Comparison of ENCODE assay signal across 1 cellular context in the genomic region with DNA sequence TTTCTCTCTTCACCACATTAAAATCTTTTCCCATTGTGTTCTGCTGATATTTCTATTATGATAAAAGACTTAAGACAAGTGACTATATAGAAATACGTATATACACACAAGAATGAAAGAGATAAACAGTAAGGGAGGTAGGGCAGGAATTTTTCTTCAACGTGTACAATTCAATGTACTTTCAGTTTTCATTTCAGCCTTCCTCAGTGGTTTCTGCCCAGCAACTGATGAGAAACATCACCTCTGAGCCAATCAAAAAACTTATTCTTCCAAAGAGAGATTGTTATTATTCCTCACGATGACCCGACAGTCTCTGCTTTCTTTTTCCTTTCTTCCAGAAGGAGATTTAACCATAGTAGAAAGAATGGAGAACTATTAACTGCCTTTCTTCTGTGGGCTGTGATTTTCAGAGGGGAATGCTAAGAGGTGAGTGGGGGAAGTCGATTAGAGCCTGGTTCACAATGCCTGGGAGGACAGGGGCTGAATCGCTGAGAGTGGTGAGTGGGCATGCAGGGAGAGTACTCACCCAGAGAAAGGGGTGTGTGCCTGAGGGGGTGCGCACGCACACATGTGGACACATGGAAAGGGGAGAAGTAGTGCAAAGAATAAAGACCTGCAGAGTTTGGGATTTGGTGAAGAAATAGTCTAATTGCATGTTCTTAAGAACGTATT.
TF ChIP-seq lines count a peak whose summit lies in the region.

A gene (plus strand): TSS at position 289 of the 672 bp plus-strand sequence. CDS start 3,289 bp downstream, outside the sequence.

TF ChIP-seq in HEK293, 187 proteins besides CTCF, POLR2A, EP300 and RAD21 (continued from another document):
- TF ChIP-seq ZNF274 (IDR thresholded peaks at IDR 0.05; ENCODE audit: low read length) (no peak), ZNF274 (tag by site-specific recombination; IDR thresholded peaks at IDR 0.05; ENCODE audit: borderline replicate concordance) (no peak), ZNF146 (tag by site-specific recombination; IDR thresholded peaks at IDR 0.05) (no peak), ZBTB7A (tag by site-specific recombination; IDR thresholded peaks at IDR 0.05; ENCODE audit: low read depth) (no peak), EGR2 (tag by site-specific recombination; IDR thresholded peaks at IDR 0.05; ENCODE audit: low read depth) (peak; percentile 41; the same call in 1 of the 2 replicates), ZNF549 (tag by site-specific recombination; IDR thresholded peaks at IDR 0.05) (no peak), ZNF169 (tag by site-specific recombination; IDR thresholded peaks at IDR 0.05) (no peak), KLF9 (tag by site-specific recombination; IDR thresholded peaks at IDR 0.05; ENCODE audit: low read depth) (peak; percentile 78), HOXA7 (CRISPR knock-in tag; IDR thresholded peaks at IDR 0.05; ENCODE audit: borderline replicate concordance) (no peak), ZNF335 (tag by site-specific recombination; conservative IDR thresholded peaks at IDR 0.05) (peak; percentile 52; the same call in 1 of the 2 replicates), ZBTB17 (tag by site-specific recombination; IDR thresholded peaks at IDR 0.05) (peak; percentile 70), SP3 (tag by site-specific recombination; IDR thresholded peaks at IDR 0.05) (no peak)
- TF ChIP-seq, protein P1, sequence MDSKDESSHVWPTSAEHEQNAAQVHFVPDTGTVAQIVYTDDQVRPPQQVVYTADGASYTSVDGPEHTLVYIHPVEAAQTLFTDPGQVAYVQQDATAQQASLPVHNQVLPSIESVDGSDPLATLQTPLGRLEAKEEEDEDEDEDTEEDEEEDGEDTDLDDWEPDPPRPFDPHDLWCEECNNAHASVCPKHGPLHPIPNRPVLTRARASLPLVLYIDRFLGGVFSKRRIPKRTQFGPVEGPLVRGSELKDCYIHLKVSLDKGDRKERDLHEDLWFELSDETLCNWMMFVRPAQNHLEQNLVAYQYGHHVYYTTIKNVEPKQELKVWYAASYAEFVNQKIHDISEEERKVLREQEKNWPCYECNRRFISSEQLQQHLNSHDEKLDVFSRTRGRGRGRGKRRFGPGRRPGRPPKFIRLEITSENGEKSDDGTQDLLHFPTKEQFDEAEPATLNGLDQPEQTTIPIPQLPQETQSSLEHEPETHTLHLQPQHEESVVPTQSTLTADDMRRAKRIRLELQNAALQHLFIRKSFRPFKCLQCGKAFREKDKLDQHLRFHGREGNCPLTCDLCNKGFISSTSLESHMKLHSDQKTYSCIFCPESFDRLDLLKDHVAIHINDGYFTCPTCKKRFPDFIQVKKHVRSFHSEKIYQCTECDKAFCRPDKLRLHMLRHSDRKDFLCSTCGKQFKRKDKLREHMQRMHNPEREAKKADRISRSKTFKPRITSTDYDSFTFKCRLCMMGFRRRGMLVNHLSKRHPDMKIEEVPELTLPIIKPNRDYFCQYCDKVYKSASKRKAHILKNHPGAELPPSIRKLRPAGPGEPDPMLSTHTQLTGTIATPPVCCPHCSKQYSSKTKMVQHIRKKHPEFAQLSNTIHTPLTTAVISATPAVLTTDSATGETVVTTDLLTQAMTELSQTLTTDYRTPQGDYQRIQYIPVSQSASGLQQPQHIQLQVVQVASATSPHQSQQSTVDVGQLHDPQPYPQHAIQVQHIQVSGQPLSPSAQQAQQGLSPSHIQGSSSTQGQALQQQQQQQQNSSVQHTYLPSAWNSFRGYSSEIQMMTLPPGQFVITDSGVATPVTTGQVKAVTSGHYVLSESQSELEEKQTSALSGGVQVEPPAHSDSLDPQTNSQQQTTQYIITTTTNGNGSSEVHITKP (tag by site-specific recombination; IDR thresholded peaks at IDR 0.05): 0 out of 2 replicates have a peak, but pooled peaks have one; percentile 26
- TF ChIP-seq, protein P2, sequence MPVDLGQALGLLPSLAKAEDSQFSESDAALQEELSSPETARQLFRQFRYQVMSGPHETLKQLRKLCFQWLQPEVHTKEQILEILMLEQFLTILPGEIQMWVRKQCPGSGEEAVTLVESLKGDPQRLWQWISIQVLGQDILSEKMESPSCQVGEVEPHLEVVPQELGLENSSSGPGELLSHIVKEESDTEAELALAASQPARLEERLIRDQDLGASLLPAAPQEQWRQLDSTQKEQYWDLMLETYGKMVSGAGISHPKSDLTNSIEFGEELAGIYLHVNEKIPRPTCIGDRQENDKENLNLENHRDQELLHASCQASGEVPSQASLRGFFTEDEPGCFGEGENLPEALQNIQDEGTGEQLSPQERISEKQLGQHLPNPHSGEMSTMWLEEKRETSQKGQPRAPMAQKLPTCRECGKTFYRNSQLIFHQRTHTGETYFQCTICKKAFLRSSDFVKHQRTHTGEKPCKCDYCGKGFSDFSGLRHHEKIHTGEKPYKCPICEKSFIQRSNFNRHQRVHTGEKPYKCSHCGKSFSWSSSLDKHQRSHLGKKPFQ (tag by site-specific recombination; IDR thresholded peaks at IDR 0.05): no peak
- TF ChIP-seq, protein P3, sequence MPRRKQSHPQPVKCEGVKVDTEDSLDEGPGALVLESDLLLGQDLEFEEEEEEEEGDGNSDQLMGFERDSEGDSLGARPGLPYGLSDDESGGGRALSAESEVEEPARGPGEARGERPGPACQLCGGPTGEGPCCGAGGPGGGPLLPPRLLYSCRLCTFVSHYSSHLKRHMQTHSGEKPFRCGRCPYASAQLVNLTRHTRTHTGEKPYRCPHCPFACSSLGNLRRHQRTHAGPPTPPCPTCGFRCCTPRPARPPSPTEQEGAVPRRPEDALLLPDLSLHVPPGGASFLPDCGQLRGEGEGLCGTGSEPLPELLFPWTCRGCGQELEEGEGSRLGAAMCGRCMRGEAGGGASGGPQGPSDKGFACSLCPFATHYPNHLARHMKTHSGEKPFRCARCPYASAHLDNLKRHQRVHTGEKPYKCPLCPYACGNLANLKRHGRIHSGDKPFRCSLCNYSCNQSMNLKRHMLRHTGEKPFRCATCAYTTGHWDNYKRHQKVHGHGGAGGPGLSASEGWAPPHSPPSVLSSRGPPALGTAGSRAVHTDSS (tag by site-specific recombination; IDR thresholded peaks at IDR 0.05): peak; percentile 68
- TF ChIP-seq, protein P4, sequence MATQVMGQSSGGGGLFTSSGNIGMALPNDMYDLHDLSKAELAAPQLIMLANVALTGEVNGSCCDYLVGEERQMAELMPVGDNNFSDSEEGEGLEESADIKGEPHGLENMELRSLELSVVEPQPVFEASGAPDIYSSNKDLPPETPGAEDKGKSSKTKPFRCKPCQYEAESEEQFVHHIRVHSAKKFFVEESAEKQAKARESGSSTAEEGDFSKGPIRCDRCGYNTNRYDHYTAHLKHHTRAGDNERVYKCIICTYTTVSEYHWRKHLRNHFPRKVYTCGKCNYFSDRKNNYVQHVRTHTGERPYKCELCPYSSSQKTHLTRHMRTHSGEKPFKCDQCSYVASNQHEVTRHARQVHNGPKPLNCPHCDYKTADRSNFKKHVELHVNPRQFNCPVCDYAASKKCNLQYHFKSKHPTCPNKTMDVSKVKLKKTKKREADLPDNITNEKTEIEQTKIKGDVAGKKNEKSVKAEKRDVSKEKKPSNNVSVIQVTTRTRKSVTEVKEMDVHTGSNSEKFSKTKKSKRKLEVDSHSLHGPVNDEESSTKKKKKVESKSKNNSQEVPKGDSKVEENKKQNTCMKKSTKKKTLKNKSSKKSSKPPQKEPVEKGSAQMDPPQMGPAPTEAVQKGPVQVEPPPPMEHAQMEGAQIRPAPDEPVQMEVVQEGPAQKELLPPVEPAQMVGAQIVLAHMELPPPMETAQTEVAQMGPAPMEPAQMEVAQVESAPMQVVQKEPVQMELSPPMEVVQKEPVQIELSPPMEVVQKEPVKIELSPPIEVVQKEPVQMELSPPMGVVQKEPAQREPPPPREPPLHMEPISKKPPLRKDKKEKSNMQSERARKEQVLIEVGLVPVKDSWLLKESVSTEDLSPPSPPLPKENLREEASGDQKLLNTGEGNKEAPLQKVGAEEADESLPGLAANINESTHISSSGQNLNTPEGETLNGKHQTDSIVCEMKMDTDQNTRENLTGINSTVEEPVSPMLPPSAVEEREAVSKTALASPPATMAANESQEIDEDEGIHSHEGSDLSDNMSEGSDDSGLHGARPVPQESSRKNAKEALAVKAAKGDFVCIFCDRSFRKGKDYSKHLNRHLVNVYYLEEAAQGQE (tag by site-specific recombination; IDR thresholded peaks at IDR 0.05): no peak
- TF ChIP-seq, protein P5, sequence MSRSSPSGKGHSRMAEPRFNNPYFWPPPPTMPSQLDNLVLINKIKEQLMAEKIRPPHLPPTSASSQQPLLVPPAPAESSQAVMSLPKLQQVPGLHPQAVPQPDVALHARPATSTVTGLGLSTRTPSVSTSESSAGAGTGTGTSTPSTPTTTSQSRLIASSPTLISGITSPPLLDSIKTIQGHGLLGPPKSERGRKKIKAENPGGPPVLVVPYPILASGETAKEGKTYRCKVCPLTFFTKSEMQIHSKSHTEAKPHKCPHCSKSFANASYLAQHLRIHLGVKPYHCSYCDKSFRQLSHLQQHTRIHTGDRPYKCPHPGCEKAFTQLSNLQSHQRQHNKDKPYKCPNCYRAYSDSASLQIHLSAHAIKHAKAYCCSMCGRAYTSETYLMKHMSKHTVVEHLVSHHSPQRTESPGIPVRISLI (tag by site-specific recombination; IDR thresholded peaks at IDR 0.05): no peak
- TF ChIP-seq, protein P6, sequence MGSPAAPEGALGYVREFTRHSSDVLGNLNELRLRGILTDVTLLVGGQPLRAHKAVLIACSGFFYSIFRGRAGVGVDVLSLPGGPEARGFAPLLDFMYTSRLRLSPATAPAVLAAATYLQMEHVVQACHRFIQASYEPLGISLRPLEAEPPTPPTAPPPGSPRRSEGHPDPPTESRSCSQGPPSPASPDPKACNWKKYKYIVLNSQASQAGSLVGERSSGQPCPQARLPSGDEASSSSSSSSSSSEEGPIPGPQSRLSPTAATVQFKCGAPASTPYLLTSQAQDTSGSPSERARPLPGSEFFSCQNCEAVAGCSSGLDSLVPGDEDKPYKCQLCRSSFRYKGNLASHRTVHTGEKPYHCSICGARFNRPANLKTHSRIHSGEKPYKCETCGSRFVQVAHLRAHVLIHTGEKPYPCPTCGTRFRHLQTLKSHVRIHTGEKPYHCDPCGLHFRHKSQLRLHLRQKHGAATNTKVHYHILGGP (tag by site-specific recombination; IDR thresholded peaks at IDR 0.05): no peak
- TF ChIP-seq, protein P7, sequence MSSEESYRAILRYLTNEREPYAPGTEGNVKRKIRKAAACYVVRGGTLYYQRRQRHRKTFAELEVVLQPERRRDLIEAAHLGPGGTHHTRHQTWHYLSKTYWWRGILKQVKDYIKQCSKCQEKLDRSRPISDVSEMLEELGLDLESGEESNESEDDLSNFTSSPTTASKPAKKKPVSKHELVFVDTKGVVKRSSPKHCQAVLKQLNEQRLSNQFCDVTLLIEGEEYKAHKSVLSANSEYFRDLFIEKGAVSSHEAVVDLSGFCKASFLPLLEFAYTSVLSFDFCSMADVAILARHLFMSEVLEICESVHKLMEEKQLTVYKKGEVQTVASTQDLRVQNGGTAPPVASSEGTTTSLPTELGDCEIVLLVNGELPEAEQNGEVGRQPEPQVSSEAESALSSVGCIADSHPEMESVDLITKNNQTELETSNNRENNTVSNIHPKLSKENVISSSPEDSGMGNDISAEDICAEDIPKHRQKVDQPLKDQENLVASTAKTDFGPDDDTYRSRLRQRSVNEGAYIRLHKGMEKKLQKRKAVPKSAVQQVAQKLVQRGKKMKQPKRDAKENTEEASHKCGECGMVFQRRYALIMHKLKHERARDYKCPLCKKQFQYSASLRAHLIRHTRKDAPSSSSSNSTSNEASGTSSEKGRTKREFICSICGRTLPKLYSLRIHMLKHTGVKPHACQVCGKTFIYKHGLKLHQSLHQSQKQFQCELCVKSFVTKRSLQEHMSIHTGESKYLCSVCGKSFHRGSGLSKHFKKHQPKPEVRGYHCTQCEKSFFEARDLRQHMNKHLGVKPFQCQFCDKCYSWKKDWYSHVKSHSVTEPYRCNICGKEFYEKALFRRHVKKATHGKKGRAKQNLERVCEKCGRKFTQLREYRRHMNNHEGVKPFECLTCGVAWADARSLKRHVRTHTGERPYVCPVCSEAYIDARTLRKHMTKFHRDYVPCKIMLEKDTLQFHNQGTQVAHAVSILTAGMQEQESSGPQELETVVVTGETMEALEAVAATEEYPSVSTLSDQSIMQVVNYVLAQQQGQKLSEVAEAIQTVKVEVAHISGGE (tag by site-specific recombination; conservative IDR thresholded peaks at IDR 0.05; ENCODE audit: low read depth): no peak
